In genomic region chr2:211329882-211330281, GRCh38 we compare ENCODE assay signal across 21 cellular contexts.
"Had no signal": no experiment of that assay in that cellular context is flagged by ENCODE, and none has a peak within 500 bp of the region (broad histone marks: within the 10 kb centered on the region; RNA-seq: fewer than 3 reads in every experiment).

No MANE protein-coding gene starts in this region.

- H3K27ac ChIP-seq: left lung, lower lobe of right lung, ovary, right atrium auricular region, skin epidermis, tibial nerve, upper lobe of left lung had no signal

- H3K9me3 Mint-ChIP-seq: mesothelial cell of epicardium; nephron progenitor cell; stimulated activated effector memory CD8-positive, alpha-beta T cell treated with anti-CD3 and anti-CD28 coated beads, Interleukin-12 subunit alpha, Interleukin-12 subunit beta, amount 100 ng/mL, for 72 hours; stimulated activated naive CD8-positive, alpha-beta T cell treated with anti-CD3 and anti-CD28 coated beads, Interleukin-15, amount 100 ng/mL, for 72 hours had no signal

- H3K36me3 ChIP-seq: left lung, lower lobe of right lung, ovary, right atrium auricular region, tibial nerve, upper lobe of left lung had no signal

- H3K9me3 ChIP-seq: left lung, lower lobe of right lung, ovary, right atrium auricular region, tibial nerve, upper lobe of left lung had no signal

- H3K27me3 Mint-ChIP-seq: naive B cell; progenitor cell of endocrine pancreas; stimulated activated naive CD8-positive, alpha-beta T cell treated with anti-CD3 and anti-CD28 coated beads, Interleukin-15, amount 100 ng/mL, for 72 hours had no signal

- H3K4me1 ChIP-seq: left lung, lower lobe of right lung, right atrium auricular region, tibial nerve, upper lobe of left lung had no signal

- DNase-seq: hippocampal formation; left cardiac atrium; left lung; lower lobe of right lung; mesenchymal stem cell; naive B cell; natural killer cell; nephron progenitor cell; ovary; stimulated activated CD4-positive, alpha-beta T cell treated with anti-CD3 and anti-CD28 coated beads, Interleukin-4, amount 100 ng/mL, for 24 hours; stimulated activated naive CD4-positive, alpha-beta T cell treated with Interleukin-2 at 50 U/mL for 16 hours; stimulated activated naive CD8-positive, alpha-beta T cell treated with anti-CD3 and anti-CD28 coated beads, Interleukin-15, amount 100 ng/mL, for 72 hours; substantia nigra had no signal

- H3K4me3 Mint-ChIP-seq: mesothelial cell of epicardium; naive B cell; natural killer cell; nephron progenitor cell; stimulated activated effector memory CD8-positive, alpha-beta T cell treated with anti-CD3 and anti-CD28 coated beads, Interleukin-12 subunit alpha, Interleukin-12 subunit beta, amount 100 ng/mL, for 72 hours; stimulated activated naive CD8-positive, alpha-beta T cell treated with anti-CD3 and anti-CD28 coated beads, Interleukin-15, amount 100 ng/mL, for 72 hours had no signal

- ATAC-seq: left cardiac atrium; left lung; lower lobe of right lung; natural killer cell; sciatic nerve; stimulated activated effector memory CD8-positive, alpha-beta T cell treated with anti-CD3 and anti-CD28 coated beads, Interleukin-12 subunit alpha, Interleukin-12 subunit beta, amount 100 ng/mL, for 72 hours; stimulated activated naive CD8-positive, alpha-beta T cell treated with anti-CD3 and anti-CD28 coated beads, Interleukin-15, amount 100 ng/mL, for 72 hours had no signal

- H3K27ac Mint-ChIP-seq: mesothelial cell of epicardium; naive B cell; natural killer cell; nephron progenitor cell; progenitor cell of endocrine pancreas; stimulated activated effector memory CD8-positive, alpha-beta T cell treated with anti-CD3 and anti-CD28 coated beads, Interleukin-12 subunit alpha, Interleukin-12 subunit beta, amount 100 ng/mL, for 72 hours; stimulated activated naive CD8-positive, alpha-beta T cell treated with anti-CD3 and anti-CD28 coated beads, Interleukin-15, amount 100 ng/mL, for 72 hours had no signal

- H3K36me3 Mint-ChIP-seq: mesothelial cell of epicardium; naive B cell; natural killer cell; stimulated activated effector memory CD8-positive, alpha-beta T cell treated with anti-CD3 and anti-CD28 coated beads, Interleukin-12 subunit alpha, Interleukin-12 subunit beta, amount 100 ng/mL, for 72 hours had no signal

- H3K27me3 ChIP-seq: left lung, ovary, right atrium auricular region, tibial nerve, upper lobe of left lung had no signal

- H3K4me1 Mint-ChIP-seq: naive B cell; natural killer cell; nephron progenitor cell; stimulated activated effector memory CD8-positive, alpha-beta T cell treated with anti-CD3 and anti-CD28 coated beads, Interleukin-12 subunit alpha, Interleukin-12 subunit beta, amount 100 ng/mL, for 72 hours; stimulated activated naive CD8-positive, alpha-beta T cell treated with anti-CD3 and anti-CD28 coated beads, Interleukin-15, amount 100 ng/mL, for 72 hours had no signal

- H3K4me3 ChIP-seq: left lung, lower lobe of right lung, ovary, right atrium auricular region, skin epidermis, tibial nerve, upper lobe of left lung had no signal
